8 cellular contexts compared by ENCODE assay signal in genomic region chr11:61828379-61828628, GRCh38. TPM values are rescaled to one million over a fixed set of nuclear protein-coding genes. Genes with fewer than 3 reads are reported as not detected.
DNase-seq lines count a peak whose midpoint lies in the region; ATAC-seq and TF ChIP-seq lines count a peak whose summit lies in the region.

No MANE protein-coding gene starts in this region.

- DNase-seq in activated naive CD4-positive, alpha-beta T cell treated with anti-CD3 and anti-CD28 coated beads, Interleukin-2, amount 10 ng/mL, durations not matched to agents 7 days and 5 days = no peak
- no peak for DNase-seq in activated naive CD4-positive, alpha-beta T cell treated with anti-CD3 and anti-CD28 coated beads, Interleukin-2, amount 50 U/mL, for 16 hours
- DNase-seq in adrenal gland (no peak), right lobe of liver (no peak), upper lobe of right lung (no peak), NCI-H774 (lab: John Stamatoyannopoulos, UW) (no peak), mucosa of descending colon (no peak), HuH-7.5 (ENCODE audit: low spot score) (no peak)

- H3K4me1 ChIP-seq in adrenal gland (replicated peaks in 1 of 2) (peaks cover 27 to 49% of the 10 kb centered on the region in 2 donors), right lobe of liver (peaks cover 0 to 20% (median 9%) of the 10 kb centered on the region in 4 donors), upper lobe of right lung (peaks cover 19% of the 10 kb centered on the region), mucosa of descending colon (ENCODE audit: low read depth) (peaks cover 9% of the 10 kb centered on the region)

- TF ChIP-seq CTCF in adrenal gland (IDR thresholded peaks at IDR 0.05) (no peak), right lobe of liver (IDR thresholded peaks at IDR 0.05) (no peak), upper lobe of right lung (IDR thresholded peaks at IDR 0.05) (no peak), mucosa of descending colon (IDR thresholded peaks at IDR 0.05) (no peak)

- CTCF ChIA-PET in activated naive CD4-positive, alpha-beta T cell treated with anti-CD3 and anti-CD28 coated beads, Interleukin-2, amount 10 ng/mL, durations not matched to agents 7 days and 5 days (lab: Charles Lee) = interaction anchor here (1.8 to 2.7 kb wide), 2 partner anchors 10 to 13 kb away, joined by 4 to 20 read pairs; partner anchors contain the start of gene FADS1

- ATAC-seq in right lobe of liver (no peak), upper lobe of right lung (no peak), mucosa of descending colon (no peak)

- TF ChIP-seq POLR2A in adrenal gland (IDR thresholded peaks at IDR 0.05) (no peak), right lobe of liver (IDR thresholded peaks at IDR 0.05) (no peak)

- H3K9me3 Mint-ChIP-seq in activated naive CD4-positive, alpha-beta T cell treated with anti-CD3 and anti-CD28 coated beads, Interleukin-2, amount 10 ng/mL, durations not matched to agents 7 days and 5 days = no peaks in the 10 kb centered on the region

- intact Hi-C loops in adrenal gland (cut with DNase I) = no loop called here
- intact Hi-C loops in right lobe of liver (cut with DNase I) = no loop called here
- intact Hi-C loops in upper lobe of right lung (cut with DNase I) = no loop called here
- intact Hi-C loops in mucosa of descending colon (cut with DNase I, micrococcal nuclease) = no loop called here

- H3K36me3 ChIP-seq in adrenal gland (replicated peaks in 1 of 2) = no peaks in the 10 kb centered on the region
- no peaks in the 10 kb centered on the region for H3K36me3 ChIP-seq in right lobe of liver
- H3K36me3 ChIP-seq in upper lobe of right lung = no peaks in the 10 kb centered on the region
- H3K36me3 ChIP-seq in mucosa of descending colon (ENCODE audit: low read depth) = no peaks in the 10 kb centered on the region

- peaks cover 38% of the 10 kb centered on the region for H3K36me3 Mint-ChIP-seq in activated naive CD4-positive, alpha-beta T cell treated with anti-CD3 and anti-CD28 coated beads, Interleukin-2, amount 10 ng/mL, durations not matched to agents 7 days and 5 days

- H3K4me1 Mint-ChIP-seq in activated naive CD4-positive, alpha-beta T cell treated with anti-CD3 and anti-CD28 coated beads, Interleukin-2, amount 10 ng/mL, durations not matched to agents 7 days and 5 days = peaks cover 56% of the 10 kb centered on the region

- peak overlapping the region; percentile 68 to 98 (median 92) for H3K27ac ChIP-seq in adrenal gland
- peak overlapping the region; percentile 55 to 64 (median 64) for H3K27ac ChIP-seq in right lobe of liver
- H3K27ac ChIP-seq in upper lobe of right lung = peak overlapping the region; percentile 80

- H3K9me3 ChIP-seq in adrenal gland (replicated peaks in 1 of 3) (no peaks in the 10 kb centered on the region), right lobe of liver (no peaks in the 10 kb centered on the region), upper lobe of right lung (no peaks in the 10 kb centered on the region), mucosa of descending colon (no peaks in the 10 kb centered on the region)

- H3K27ac Mint-ChIP-seq in activated naive CD4-positive, alpha-beta T cell treated with anti-CD3 and anti-CD28 coated beads, Interleukin-2, amount 10 ng/mL, durations not matched to agents 7 days and 5 days = peak overlapping the region; percentile 93

- peak overlapping the region; percentile 89 for H3K4me3 Mint-ChIP-seq in activated naive CD4-positive, alpha-beta T cell treated with anti-CD3 and anti-CD28 coated beads, Interleukin-2, amount 10 ng/mL, durations not matched to agents 7 days and 5 days

- WGBS in adrenal gland, 4 donors = 0 to 7% (median 0%) methylated on average over 6 to 16 of the region's 16 CpGs
- 0% methylated on average over 3 of the region's 16 CpGs for WGBS in right lobe of liver (ENCODE audit: insufficient coverage, low coverage, low lambda C conversion rate, missing lambda C conversion rate)

- H3K4me3 ChIP-seq in adrenal gland (peak overlapping the region; percentile 53 to 81 (median 76)), right lobe of liver (peak overlapping the region; percentile 56 to 62 (median 57)), upper lobe of right lung (peak overlapping the region; percentile 67), mucosa of descending colon (no peak overlapping the region)

- peaks cover 46% of the 10 kb centered on the region for H3K27me3 Mint-ChIP-seq in activated naive CD4-positive, alpha-beta T cell treated with anti-CD3 and anti-CD28 coated beads, Interleukin-2, amount 10 ng/mL, durations not matched to agents 7 days and 5 days

- H3K27me3 ChIP-seq in adrenal gland (no peaks in the 10 kb centered on the region), right lobe of liver (no peaks in the 10 kb centered on the region), upper lobe of right lung (no peaks in the 10 kb centered on the region)

RNA-seq across cellular contexts. Expression of gene FADS2, which starts 0.2 kb away (rescaled TPM):
- 1,000 to 10,000 TPM in 2 of 8 donors, 100 to 1,000 TPM in 6; 302 to 1,301 (median 562) TPM for total RNA-seq in adrenal gland
- 1,000 to 10,000 TPM in 1 of 3 donors, 100 to 1,000 TPM in 2; 134 to 1,327 (median 153) TPM for polyA plus RNA-seq in adrenal gland
- 100 to 1,000 TPM in 4 of 6 experiments, 1 to 10 TPM in 2; 4.2 to 166 (median 110) TPM for total RNA-seq in right lobe of liver
- total RNA-seq in upper lobe of right lung = 75.1 TPM
- 10 to 100 TPM in 1 of 3 donors, 1 to 10 TPM in 2; 2.5 to 29.3 (median 8.6) TPM for total RNA-seq in mucosa of descending colon

RNA-seq across cellular contexts. Expression of gene FADS1, which starts 11.5 kb away (rescaled TPM):
- total RNA-seq in adrenal gland = 100 to 1,000 TPM in 5 of 8 donors, 10 to 100 TPM in 3; 60.3 to 361 (median 102) TPM
- polyA plus RNA-seq in adrenal gland = 100 to 1,000 TPM in 1 of 3 donors, 10 to 100 TPM in 2; 28.3 to 410 (median 32.1) TPM
- 10 to 100 TPM; 18.3 to 87.6 (median 34.8) TPM for total RNA-seq in right lobe of liver
- 68.0 TPM for total RNA-seq in upper lobe of right lung
- 10 to 100 TPM in 1 of 3 donors, 1 to 10 TPM in 2; 2.8 to 17.3 (median 7.3) TPM for total RNA-seq in mucosa of descending colon

RNA-seq across cellular contexts. Expression of gene FEN1, which starts 35.6 kb away (rescaled TPM):
- total RNA-seq in adrenal gland (10 to 100 TPM in 4 of 8 donors, 1 to 10 TPM in 4; 8.4 to 25.6 (median 10.0) TPM), right lobe of liver (10 to 100 TPM in 2 of 6 experiments, 1 to 10 TPM in 4; 4.0 to 13.3 (median 5.4) TPM), upper lobe of right lung (4.9 TPM), mucosa of descending colon (10 to 100 TPM in 1 of 3 donors, 1 to 10 TPM in 2; 7.5 to 21.8 (median 8.1) TPM)
- polyA plus RNA-seq in adrenal gland = 10 to 100 TPM in 1 of 3 donors, 1 to 10 TPM in 2; 3.9 to 32.0 (median 4.5) TPM

RNA-seq across cellular contexts. Expression of gene TMEM258, which starts 35.9 kb away (rescaled TPM):
- total RNA-seq in adrenal gland (100 to 1,000 TPM in 4 of 8 donors, 10 to 100 TPM in 4; 22.8 to 161 (median 116) TPM), right lobe of liver (10 to 100 TPM; 31.6 to 74.5 (median 55.3) TPM), upper lobe of right lung (94.0 TPM), mucosa of descending colon (100 to 1,000 TPM in 1 of 3 donors, 10 to 100 TPM in 2; 56.1 to 107 (median 74.6) TPM)
- polyA plus RNA-seq in adrenal gland = 100 to 1,000 TPM in 2 of 3 donors, 10 to 100 TPM in 1; 91.5 to 215 (median 137) TPM
